In the genomic region with DNA sequence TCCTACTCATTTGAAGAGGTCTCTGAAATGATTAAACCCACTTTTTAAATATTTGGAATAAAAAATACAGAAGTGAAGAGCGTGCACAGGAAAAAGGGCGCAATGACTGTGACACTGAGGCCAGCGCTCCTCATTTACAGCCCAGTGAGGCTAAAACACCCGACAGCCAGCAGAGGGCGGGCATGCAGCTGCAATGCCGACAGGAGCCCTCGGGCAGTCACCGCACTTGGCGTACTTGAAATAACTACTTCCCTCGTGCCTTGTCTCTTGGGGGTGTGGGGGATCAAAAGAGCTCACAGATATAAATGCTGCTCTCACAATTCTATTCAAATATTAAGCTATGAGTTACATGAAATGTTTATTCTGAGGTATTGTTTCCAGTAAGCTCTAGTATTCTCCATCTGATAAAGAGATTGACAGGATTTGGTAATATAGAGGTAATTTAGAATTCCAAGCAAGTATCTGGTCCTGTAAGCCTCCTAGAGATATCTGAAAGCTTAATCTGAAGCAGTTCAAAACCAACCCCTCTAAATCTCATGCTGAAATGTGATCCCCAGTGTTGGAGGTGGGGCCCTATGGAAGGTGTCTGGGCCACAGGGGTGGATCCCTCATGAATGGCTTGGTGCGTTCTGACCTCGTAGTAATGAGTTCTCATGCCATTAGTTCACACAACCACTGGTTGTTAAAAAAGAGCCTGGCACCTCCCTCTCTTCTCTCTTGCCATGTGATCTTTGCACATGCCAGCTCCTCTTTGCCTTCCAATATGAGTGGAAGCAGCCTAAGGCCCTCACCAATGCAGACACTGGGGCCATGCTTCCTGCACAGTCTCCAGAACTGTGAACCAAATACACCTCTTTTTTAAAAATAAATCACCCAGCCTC, we compare ENCODE assay signal across 8 cellular contexts.
DNase-seq lines count a peak whose midpoint lies in the region; ATAC-seq, FAIRE-seq and TF ChIP-seq lines count a peak whose summit lies in the region.

No MANE protein-coding gene starts in this region.

- H3K36me3 Mint-ChIP-seq in WTC11 = peaks cover 6% of the 10 kb centered on the region

- POLR2A ChIA-PET in WTC11 (lab: Charles Lee) = no interaction called here

- no peak overlapping the region for H3K4me2 ChIP-seq in mammary epithelial cell (ENCODE audit: insufficient read depth, low read depth, low read length)

- no peak overlapping the region for H3K4me3 Mint-ChIP-seq in WTC11

- H3K27ac Mint-ChIP-seq in WTC11 = no peak overlapping the region

- peak; percentile 43 for FAIRE-seq in islet of Langerhans (lab: Jason Lieb, UNC)

- H3K9me3 ChIP-seq in mammary epithelial cell (replicated peaks; ENCODE audit: insufficient read depth, low read length) = no peaks in the 10 kb centered on the region

- H4K20me1 ChIP-seq in mammary epithelial cell (ENCODE audit: insufficient read depth, low read length) = no peaks in the 10 kb centered on the region

- CTCF ChIA-PET in WTC11 (lab: Charles Lee) = interaction anchor here (0.6 to 1.6 kb wide), 22 partner anchors 9 to 578 kb away, joined by 3 to 8 read pairs (median 3); partner anchors contain the start of gene VWA3B
- CTCF ChIA-PET in mammary epithelial cell (lab: Charles Lee; ENCODE audit: low non-redundant PET) = interaction anchor here (0.6 to 0.7 kb wide), 2 partner anchors 129 to 191 kb away, joined by 3 to 6 read pairs; no protein-coding TSS in a partner anchor

- H3K27me3 ChIP-seq in mammary epithelial cell (ENCODE audit: insufficient read depth, low read length) = no peaks in the 10 kb centered on the region

- in situ Hi-C loops in mammary epithelial cell (cut with MboI; ENCODE audit: low sequenced_read_pairs in 2 of 2) = loop anchor here (5.0 to 25.0 kb wide), 3 partner anchors 378 to 580 kb away; no protein-coding TSS in a partner anchor

- no peaks in the 10 kb centered on the region for H3K27me3 Mint-ChIP-seq in WTC11 (ENCODE audit: low read depth)

- dilution Hi-C loops in mammary epithelial cell (cut with HindIII; ENCODE audit: low sequenced_read_pairs) = no loop called here

- peak; percentile 71 for DNase-seq in GM10266 (ENCODE audit: extremely low spot score)
- DNase-seq in NCI-H2196 (lab: John Stamatoyannopoulos, UW; ENCODE audit: unreplicated experiment) = peak; percentile 63
- DNase-seq in WTC11 (ENCODE audit: low spot score) = peak; percentile 87
- DNase-seq in mammary epithelial cell = peak; percentile 45
- peak; percentile 63 to 69 for DNase-seq in stimulated activated CD4-positive, alpha-beta T cell treated with anti-CD3 and anti-CD28 coated beads, Interleukin-15, amount 100 ng/mL, for 48 hours (ENCODE audit: low read depth in 2 of 2)

- no peak overlapping the region for H3K4me3 ChIP-seq in mammary epithelial cell (replicated peaks in 1 of 3; ENCODE audit: insufficient read depth in 1 of 3, low read depth in 2 of 3, low read length in 3 of 3)

- H3K9ac ChIP-seq in mammary epithelial cell (ENCODE audit: insufficient read depth, low read length) = no peak overlapping the region

- BruUV-seq in mammary epithelial cell (replicated peaks; lab: Mats Ljungman, UMichigan) = no TSS peak

- no peaks in the 10 kb centered on the region for H3K4me1 Mint-ChIP-seq in WTC11

- ATAC-seq in HG02981 (IDR thresholded peaks at IDR 0.05; ENCODE audit: unreplicated experiment) (peak; percentile 63), WTC11 (peak; percentile 92), GM18519 (IDR thresholded peaks at IDR 0.05; ENCODE audit: low FRiP score, unreplicated experiment) (no peak)

- WGBS in mammary epithelial cell (ENCODE audit: low coverage, missing lambda C conversion rate) = 49% methylated on average over 6 of the region's 12 CpGs

- H3K27ac ChIP-seq in mammary epithelial cell (ENCODE audit: insufficient read depth, low read depth, low read length) = no peak overlapping the region

- peaks cover 4% of the 10 kb centered on the region for H3K4me1 ChIP-seq in mammary epithelial cell (ENCODE audit: insufficient read depth, low read length)

- H3K9me3 Mint-ChIP-seq in WTC11 = no peaks in the 10 kb centered on the region

- intact Hi-C loops in mammary epithelial cell (cut with micrococcal nuclease) = loop anchor here (1.0 to 2.0 kb wide), 7 partner anchors 188 to 578 kb away; partner anchors contain the start of genes TMEM131 and VWA3B

- TF ChIP-seq CTCF in GM10266 (IDR thresholded peaks at IDR 0.05; ENCODE audit: control insufficient read depth, insufficient read depth, low read depth, missing control alignments) = peak; percentile 98
- TF ChIP-seq CTCF in WTC11 (IDR thresholded peaks at IDR 0.05) = peak; percentile 79
- peak; percentile 87 to 96 for TF ChIP-seq CTCF in mammary epithelial cell (conservative IDR thresholded peaks at IDR 0.05 in 1 of 2, IDR thresholded peaks at IDR 0.05 in 1 of 2; ENCODE audit: extremely low read depth in 1 of 2, insufficient read depth in 1 of 2, low read depth in 1 of 2, low read length in 2 of 2)

- H3K36me3 ChIP-seq in mammary epithelial cell (ENCODE audit: insufficient read depth, low read length) = peaks cover 20% of the 10 kb centered on the region

- H2AFZ ChIP-seq in mammary epithelial cell (ENCODE audit: low read depth, low read length) = no peak overlapping the region

- H3K79me2 ChIP-seq in mammary epithelial cell (ENCODE audit: insufficient read depth, low read length) = no peaks in the 10 kb centered on the region

TF ChIP-seq in WTC11, 78 proteins besides CTCF, POLR2A, EP300 and RAD21:
- TF ChIP-seq USF1 (CRISPR knock-in tag; IDR thresholded peaks at IDR 0.05) (no peak), GABPB1 (CRISPR knock-in tag; IDR thresholded peaks at IDR 0.05) (peak; percentile 41; the same call in 1 of the 2 replicates), NR3C1 (CRISPR knock-in tag; conservative IDR thresholded peaks at IDR 0.05; ENCODE audit: low read depth) (no peak)
